10 cellular contexts compared by ENCODE assay signal in genomic region chr6:7591770-7592169, GRCh38. TPM values are rescaled to one million over a fixed set of nuclear protein-coding genes. Genes with fewer than 3 reads are reported as not detected.
DNase-seq lines count a peak whose midpoint lies in the region; ATAC-seq lines count a peak whose summit lies in the region.
"Had no signal": no experiment of that assay in that cellular context is flagged by ENCODE, and none has a peak within 500 bp of the region (broad histone marks: within the 10 kb centered on the region; RNA-seq: fewer than 3 reads in every experiment).

No MANE protein-coding gene starts in this region.

- peak overlapping the region; percentile 68 for H3K27ac Mint-ChIP-seq in stimulated activated naive CD8-positive, alpha-beta T cell treated with anti-CD3 and anti-CD28 coated beads, Interleukin-15, Interleukin-2, amounts not matched to agents 100 ng/mL and 50 ng/mL, for 24 hours
- H3K27ac Mint-ChIP-seq in activated CD4-positive, alpha-beta memory T cell treated with anti-CD3 and anti-CD28 coated beads, Interleukin-2, amount 10 ng/mL, durations not matched to agents 7 days and 5 days, result no peak overlapping the region
- peak overlapping the region in 3 of 6 donors; percentile 5 to 42 (median 27) for H3K27ac Mint-ChIP-seq in immature natural killer cell

- peaks cover 37% of the 10 kb centered on the region for H3K36me3 Mint-ChIP-seq in stimulated activated naive CD8-positive, alpha-beta T cell treated with anti-CD3 and anti-CD28 coated beads, Interleukin-15, Interleukin-2, amounts not matched to agents 100 ng/mL and 50 ng/mL, for 24 hours (ENCODE audit: low read depth)
- H3K36me3 Mint-ChIP-seq in activated CD4-positive, alpha-beta memory T cell treated with anti-CD3 and anti-CD28 coated beads, Interleukin-2, amount 10 ng/mL, durations not matched to agents 7 days and 5 days (ENCODE audit: low read depth), result peaks cover 37% of the 10 kb centered on the region
- H3K36me3 Mint-ChIP-seq in immature natural killer cell, result peaks cover 0 to 7% (median 0%) of the 10 kb centered on the region in 3 donors

- H3K4me1 Mint-ChIP-seq in stimulated activated naive CD8-positive, alpha-beta T cell treated with anti-CD3 and anti-CD28 coated beads, Interleukin-15, Interleukin-2, amounts not matched to agents 100 ng/mL and 50 ng/mL, for 24 hours (ENCODE audit: low read depth), result peaks cover 42% of the 10 kb centered on the region
- peaks cover 35% of the 10 kb centered on the region for H3K4me1 Mint-ChIP-seq in activated CD4-positive, alpha-beta memory T cell treated with anti-CD3 and anti-CD28 coated beads, Interleukin-2, amount 10 ng/mL, durations not matched to agents 7 days and 5 days
- H3K4me1 Mint-ChIP-seq in immature natural killer cell, result peaks cover 36 to 45% of the 10 kb centered on the region in 2 donors

- in situ Hi-C loops in G401 (cut with HindIII; ENCODE audit: low sequenced_read_pairs), result no loop called here

- no peak for DNase-seq in stimulated activated naive CD8-positive, alpha-beta T cell treated with anti-CD3 and anti-CD28 coated beads, Interleukin-15, Interleukin-2, amounts not matched to agents 100 U/mL and 50 U/mL, for 24 hours
- no peak for DNase-seq in activated CD4-positive, alpha-beta memory T cell treated with anti-CD3 and anti-CD28 coated beads, Interleukin-2, amount 10 ng/mL, durations not matched to agents 7 days and 5 days
- DNase-seq in immature natural killer cell, result no peak
- no peak for DNase-seq in NCI-H748 (lab: John Stamatoyannopoulos, UW; ENCODE audit: unreplicated experiment)
- no peak for DNase-seq in G401 (ENCODE audit: low spot score)
- DNase-seq: Calu3, NCI-H524 treated with DMSO at 0.1 percent for 48 hours had no signal

- POLR2A ChIA-PET in activated CD4-positive, alpha-beta memory T cell treated with anti-CD3 and anti-CD28 coated beads, Interleukin-2, amount 10 ng/mL, durations not matched to agents 7 days and 5 days (lab: Charles Lee), result interaction anchor here (0.6 kb wide), 1 partner anchor 23 kb away, joined by 3 read pairs; no protein-coding TSS in a partner anchor

- CTCF ChIA-PET in activated CD4-positive, alpha-beta memory T cell treated with anti-CD3 and anti-CD28 coated beads, Interleukin-2, amount 10 ng/mL, durations not matched to agents 7 days and 5 days (lab: Charles Lee), result interaction anchor here (0.6 to 2.9 kb wide), 2 partner anchors 141 to 317 kb away, joined by 3 to 12 read pairs; no protein-coding TSS in a partner anchor

- peak overlapping the region; percentile 99 for H3K4me3 Mint-ChIP-seq in stimulated activated naive CD8-positive, alpha-beta T cell treated with anti-CD3 and anti-CD28 coated beads, Interleukin-15, Interleukin-2, amounts not matched to agents 100 ng/mL and 50 ng/mL, for 24 hours
- peak overlapping the region; percentile 36 for H3K4me3 Mint-ChIP-seq in activated CD4-positive, alpha-beta memory T cell treated with anti-CD3 and anti-CD28 coated beads, Interleukin-2, amount 10 ng/mL, durations not matched to agents 7 days and 5 days
- H3K4me3 Mint-ChIP-seq in immature natural killer cell, result peak overlapping the region; percentile 42 to 100 (median 99)

- H3K9me3 Mint-ChIP-seq in stimulated activated naive CD8-positive, alpha-beta T cell treated with anti-CD3 and anti-CD28 coated beads, Interleukin-15, Interleukin-2, amounts not matched to agents 100 ng/mL and 50 ng/mL, for 24 hours, result no peaks in the 10 kb centered on the region
- H3K9me3 Mint-ChIP-seq in activated CD4-positive, alpha-beta memory T cell treated with anti-CD3 and anti-CD28 coated beads, Interleukin-2, amount 10 ng/mL, durations not matched to agents 7 days and 5 days, result no peaks in the 10 kb centered on the region
- no peaks in the 10 kb centered on the region for H3K9me3 Mint-ChIP-seq in immature natural killer cell

- no peaks in the 10 kb centered on the region for H3K27me3 Mint-ChIP-seq in stimulated activated naive CD8-positive, alpha-beta T cell treated with anti-CD3 and anti-CD28 coated beads, Interleukin-15, Interleukin-2, amounts not matched to agents 100 ng/mL and 50 ng/mL, for 24 hours
- no peaks in the 10 kb centered on the region for H3K27me3 Mint-ChIP-seq in activated CD4-positive, alpha-beta memory T cell treated with anti-CD3 and anti-CD28 coated beads, Interleukin-2, amount 10 ng/mL, durations not matched to agents 7 days and 5 days
- peaks cover 0 to 5% (median 3%) of the 10 kb centered on the region in 3 donors for H3K27me3 Mint-ChIP-seq in immature natural killer cell (ENCODE audit: low read depth in 3 of 3)

- ATAC-seq in stimulated activated naive CD8-positive, alpha-beta T cell treated with anti-CD3 and anti-CD28 coated beads, Interleukin-15, Interleukin-2, amounts not matched to agents 100 U/mL and 50 U/mL, for 24 hours, result no peak
- ATAC-seq in HG03095 (IDR thresholded peaks at IDR 0.05; ENCODE audit: unreplicated experiment) (no peak), GM21576 (IDR thresholded peaks at IDR 0.05; ENCODE audit: unreplicated experiment) (no peak)

RNA-seq across cellular contexts. Expression of gene SNRNP48, which starts 1.8 kb away (rescaled TPM):
- total RNA-seq in activated CD4-positive, alpha-beta memory T cell treated with anti-CD3 and anti-CD28 coated beads, Interleukin-2, amount 10 ng/mL, durations not matched to agents 7 days and 5 days, result 10 to 100 TPM; 16.5 TPM
- 1 to 10 TPM; 4.2 to 10.0 (median 9.8) TPM for polyA plus RNA-seq in immature natural killer cell
- 11.4 and 18.4 TPM in 2 replicates for total RNA-seq in G401 (2014; rRNA removed; shearing (Covaris generic))

RNA-seq across cellular contexts. Expression of gene DSP, which starts 50.3 kb away (rescaled TPM):
- under 1 TPM; 0.15 to 0.33 TPM for total RNA-seq in activated CD4-positive, alpha-beta memory T cell treated with anti-CD3 and anti-CD28 coated beads, Interleukin-2, amount 10 ng/mL, durations not matched to agents 7 days and 5 days
- polyA plus RNA-seq in immature natural killer cell, result not detected
- total RNA-seq in G401 (2014; rRNA removed; shearing (Covaris generic)), result 118 and 161 TPM in 2 replicates

Comparison
In these comparisons a context has a peak if more than half of its experiments do, and no peak if none do; other contexts are left out.
1. H3K4me3 Mint-ChIP-seq: peak in every context shown above with its lines; median percentile 99 in stimulated activated naive CD8-positive, alpha-beta T cell treated with anti-CD3 and anti-CD28 coated beads, Interleukin-15, Interleukin-2, amounts not matched to agents 100 ng/mL and 50 ng/mL, for 24 hours; 99 in immature natural killer cell; 36 in activated CD4-positive, alpha-beta memory T cell treated with anti-CD3 and anti-CD28 coated beads, Interleukin-2, amount 10 ng/mL, durations not matched to agents 7 days and 5 days.
2. RNA of gene DSP, which starts 50.3 kb away (total RNA-seq): 118 to 161 TPM in G401; 0.15 to 0.33 TPM in activated CD4-positive, alpha-beta memory T cell treated with anti-CD3 and anti-CD28 coated beads, Interleukin-2, amount 10 ng/mL, durations not matched to agents 7 days and 5 days; every median in the first group is over 10 times any median in the second.